ENCODE assay signal across 2 cellular contexts in the genomic region with DNA sequence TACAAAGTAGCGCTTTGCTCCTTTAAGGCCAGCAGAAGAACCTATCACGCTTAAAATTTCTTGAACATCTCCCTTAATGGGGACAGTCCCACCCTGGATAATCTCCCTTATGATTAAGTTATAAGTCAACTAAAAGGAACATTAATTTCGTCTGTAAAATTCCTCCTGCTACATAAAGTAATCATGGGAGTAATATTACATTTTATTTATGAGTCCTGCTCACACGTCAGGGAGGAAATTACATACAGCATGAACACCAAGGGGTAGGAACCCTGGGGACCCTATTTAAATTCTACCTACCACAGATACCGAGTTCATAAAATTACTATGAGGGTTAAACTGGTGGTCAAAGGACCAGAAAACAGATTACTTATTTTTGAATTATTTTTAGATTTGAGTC.
TF ChIP-seq lines count a peak whose summit lies in the region.

No MANE protein-coding gene starts in this region.

TF ChIP-seq in SK-N-SH, 30 proteins besides CTCF, POLR2A, EP300 and RAD21 (continued from another document):
- TF ChIP-seq, protein P1, sequence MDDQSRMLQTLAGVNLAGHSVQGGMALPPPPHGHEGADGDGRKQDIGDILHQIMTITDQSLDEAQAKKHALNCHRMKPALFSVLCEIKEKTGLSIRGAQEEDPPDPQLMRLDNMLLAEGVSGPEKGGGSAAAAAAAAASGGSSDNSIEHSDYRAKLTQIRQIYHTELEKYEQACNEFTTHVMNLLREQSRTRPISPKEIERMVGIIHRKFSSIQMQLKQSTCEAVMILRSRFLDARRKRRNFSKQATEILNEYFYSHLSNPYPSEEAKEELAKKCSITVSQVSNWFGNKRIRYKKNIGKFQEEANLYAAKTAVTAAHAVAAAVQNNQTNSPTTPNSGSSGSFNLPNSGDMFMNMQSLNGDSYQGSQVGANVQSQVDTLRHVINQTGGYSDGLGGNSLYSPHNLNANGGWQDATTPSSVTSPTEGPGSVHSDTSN (IDR thresholded peaks at IDR 0.05), result no peak
- no peak for TF ChIP-seq RFX5 (IDR thresholded peaks at IDR 0.05; ENCODE audit: low read length)
- TF ChIP-seq, protein P2, sequence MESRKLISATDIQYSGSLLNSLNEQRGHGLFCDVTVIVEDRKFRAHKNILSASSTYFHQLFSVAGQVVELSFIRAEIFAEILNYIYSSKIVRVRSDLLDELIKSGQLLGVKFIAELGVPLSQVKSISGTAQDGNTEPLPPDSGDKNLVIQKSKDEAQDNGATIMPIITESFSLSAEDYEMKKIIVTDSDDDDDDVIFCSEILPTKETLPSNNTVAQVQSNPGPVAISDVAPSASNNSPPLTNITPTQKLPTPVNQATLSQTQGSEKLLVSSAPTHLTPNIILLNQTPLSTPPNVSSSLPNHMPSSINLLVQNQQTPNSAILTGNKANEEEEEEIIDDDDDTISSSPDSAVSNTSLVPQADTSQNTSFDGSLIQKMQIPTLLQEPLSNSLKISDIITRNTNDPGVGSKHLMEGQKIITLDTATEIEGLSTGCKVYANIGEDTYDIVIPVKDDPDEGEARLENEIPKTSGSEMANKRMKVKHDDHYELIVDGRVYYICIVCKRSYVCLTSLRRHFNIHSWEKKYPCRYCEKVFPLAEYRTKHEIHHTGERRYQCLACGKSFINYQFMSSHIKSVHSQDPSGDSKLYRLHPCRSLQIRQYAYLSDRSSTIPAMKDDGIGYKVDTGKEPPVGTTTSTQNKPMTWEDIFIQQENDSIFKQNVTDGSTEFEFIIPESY (IDR thresholded peaks at IDR 0.05; ENCODE audit: borderline replicate concordance, low read depth), result no peak
- TF ChIP-seq NRF1 (IDR thresholded peaks at IDR 0.05; ENCODE audit: low read depth, low read length), result no peak
- no peak for TF ChIP-seq CHD2 (IDR thresholded peaks at IDR 0.05; ENCODE audit: low read length, partially characterized antibody)
- no peak for TF ChIP-seq SMC3 (IDR thresholded peaks at IDR 0.05; ENCODE audit: low read depth, low read length)
- TF ChIP-seq TCF12 (IDR thresholded peaks at IDR 0.05), result no peak
- TF ChIP-seq POLR2AphosphoS5 (IDR thresholded peaks at IDR 0.05; ENCODE audit: low read depth, low read length), result no peak
- TF ChIP-seq NFIC (IDR thresholded peaks at IDR 0.05; ENCODE audit: borderline replicate concordance), result no peak
- TF ChIP-seq, protein P3, sequence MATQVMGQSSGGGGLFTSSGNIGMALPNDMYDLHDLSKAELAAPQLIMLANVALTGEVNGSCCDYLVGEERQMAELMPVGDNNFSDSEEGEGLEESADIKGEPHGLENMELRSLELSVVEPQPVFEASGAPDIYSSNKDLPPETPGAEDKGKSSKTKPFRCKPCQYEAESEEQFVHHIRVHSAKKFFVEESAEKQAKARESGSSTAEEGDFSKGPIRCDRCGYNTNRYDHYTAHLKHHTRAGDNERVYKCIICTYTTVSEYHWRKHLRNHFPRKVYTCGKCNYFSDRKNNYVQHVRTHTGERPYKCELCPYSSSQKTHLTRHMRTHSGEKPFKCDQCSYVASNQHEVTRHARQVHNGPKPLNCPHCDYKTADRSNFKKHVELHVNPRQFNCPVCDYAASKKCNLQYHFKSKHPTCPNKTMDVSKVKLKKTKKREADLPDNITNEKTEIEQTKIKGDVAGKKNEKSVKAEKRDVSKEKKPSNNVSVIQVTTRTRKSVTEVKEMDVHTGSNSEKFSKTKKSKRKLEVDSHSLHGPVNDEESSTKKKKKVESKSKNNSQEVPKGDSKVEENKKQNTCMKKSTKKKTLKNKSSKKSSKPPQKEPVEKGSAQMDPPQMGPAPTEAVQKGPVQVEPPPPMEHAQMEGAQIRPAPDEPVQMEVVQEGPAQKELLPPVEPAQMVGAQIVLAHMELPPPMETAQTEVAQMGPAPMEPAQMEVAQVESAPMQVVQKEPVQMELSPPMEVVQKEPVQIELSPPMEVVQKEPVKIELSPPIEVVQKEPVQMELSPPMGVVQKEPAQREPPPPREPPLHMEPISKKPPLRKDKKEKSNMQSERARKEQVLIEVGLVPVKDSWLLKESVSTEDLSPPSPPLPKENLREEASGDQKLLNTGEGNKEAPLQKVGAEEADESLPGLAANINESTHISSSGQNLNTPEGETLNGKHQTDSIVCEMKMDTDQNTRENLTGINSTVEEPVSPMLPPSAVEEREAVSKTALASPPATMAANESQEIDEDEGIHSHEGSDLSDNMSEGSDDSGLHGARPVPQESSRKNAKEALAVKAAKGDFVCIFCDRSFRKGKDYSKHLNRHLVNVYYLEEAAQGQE (IDR thresholded peaks at IDR 0.05; ENCODE audit: low read depth, low read length), result no peak
- no peak for TF ChIP-seq MXI1 (IDR thresholded peaks at IDR 0.05; ENCODE audit: low read depth, low read length)
- TF ChIP-seq FOSL2 (IDR thresholded peaks at IDR 0.05; ENCODE audit: borderline replicate concordance, low read depth), result no peak
- no peak for TF ChIP-seq RXRA (IDR thresholded peaks at IDR 0.05; ENCODE audit: borderline replicate concordance, low read depth)
- no peak for TF ChIP-seq MEF2A (IDR thresholded peaks at IDR 0.05; ENCODE audit: borderline replicate concordance, low read depth)
- TF ChIP-seq RCOR1 (IDR thresholded peaks at IDR 0.05; ENCODE audit: low read length), result no peak

TF ChIP-seq in SK-N-SH treated with all-trans-retinoic acid at 6 μM for 48 hours, 23 proteins besides CTCF, POLR2A, EP300 and RAD21 (continued from another document):
- TF ChIP-seq, protein P4, sequence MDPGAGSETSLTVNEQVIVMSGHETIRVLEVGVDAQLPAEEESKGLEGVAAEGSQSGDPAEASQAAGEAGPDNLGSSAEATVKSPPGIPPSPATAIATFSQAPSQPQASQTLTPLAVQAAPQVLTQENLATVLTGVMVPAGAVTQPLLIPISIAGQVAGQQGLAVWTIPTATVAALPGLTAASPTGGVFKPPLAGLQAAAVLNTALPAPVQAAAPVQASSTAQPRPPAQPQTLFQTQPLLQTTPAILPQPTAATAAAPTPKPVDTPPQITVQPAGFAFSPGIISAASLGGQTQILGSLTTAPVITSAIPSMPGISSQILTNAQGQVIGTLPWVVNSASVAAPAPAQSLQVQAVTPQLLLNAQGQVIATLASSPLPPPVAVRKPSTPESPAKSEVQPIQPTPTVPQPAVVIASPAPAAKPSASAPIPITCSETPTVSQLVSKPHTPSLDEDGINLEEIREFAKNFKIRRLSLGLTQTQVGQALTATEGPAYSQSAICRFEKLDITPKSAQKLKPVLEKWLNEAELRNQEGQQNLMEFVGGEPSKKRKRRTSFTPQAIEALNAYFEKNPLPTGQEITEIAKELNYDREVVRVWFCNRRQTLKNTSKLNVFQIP (CRISPR knock-in tag; IDR thresholded peaks at IDR 0.05; ENCODE audit: borderline replicate concordance, low read depth), result no peak
- TF ChIP-seq ZFP30 (CRISPR knock-in tag; IDR thresholded peaks at IDR 0.05) (no peak), TCF4 (CRISPR knock-in tag; IDR thresholded peaks at IDR 0.05; ENCODE audit: borderline replicate concordance) (no peak), ZC3H10 (CRISPR knock-in tag; IDR thresholded peaks at IDR 0.05) (no peak), ZFP3 (CRISPR knock-in tag; IDR thresholded peaks at IDR 0.05) (no peak), ESRRG (CRISPR knock-in tag; IDR thresholded peaks at IDR 0.05) (no peak), ISL1 (CRISPR knock-in tag; IDR thresholded peaks at IDR 0.05) (no peak), ZNF8 (CRISPR knock-in tag; IDR thresholded peaks at IDR 0.05) (no peak), PPARA (CRISPR knock-in tag; IDR thresholded peaks at IDR 0.05; ENCODE audit: borderline replicate concordance) (no peak), ZNF565 (CRISPR knock-in tag; conservative IDR thresholded peaks at IDR 0.05; ENCODE audit: low read depth) (no peak), CSDC2 (CRISPR knock-in tag; IDR thresholded peaks at IDR 0.05) (no peak), BACH2 (CRISPR knock-in tag; IDR thresholded peaks at IDR 0.05; ENCODE audit: borderline replicate concordance) (no peak)
- TF ChIP-seq, protein P5, sequence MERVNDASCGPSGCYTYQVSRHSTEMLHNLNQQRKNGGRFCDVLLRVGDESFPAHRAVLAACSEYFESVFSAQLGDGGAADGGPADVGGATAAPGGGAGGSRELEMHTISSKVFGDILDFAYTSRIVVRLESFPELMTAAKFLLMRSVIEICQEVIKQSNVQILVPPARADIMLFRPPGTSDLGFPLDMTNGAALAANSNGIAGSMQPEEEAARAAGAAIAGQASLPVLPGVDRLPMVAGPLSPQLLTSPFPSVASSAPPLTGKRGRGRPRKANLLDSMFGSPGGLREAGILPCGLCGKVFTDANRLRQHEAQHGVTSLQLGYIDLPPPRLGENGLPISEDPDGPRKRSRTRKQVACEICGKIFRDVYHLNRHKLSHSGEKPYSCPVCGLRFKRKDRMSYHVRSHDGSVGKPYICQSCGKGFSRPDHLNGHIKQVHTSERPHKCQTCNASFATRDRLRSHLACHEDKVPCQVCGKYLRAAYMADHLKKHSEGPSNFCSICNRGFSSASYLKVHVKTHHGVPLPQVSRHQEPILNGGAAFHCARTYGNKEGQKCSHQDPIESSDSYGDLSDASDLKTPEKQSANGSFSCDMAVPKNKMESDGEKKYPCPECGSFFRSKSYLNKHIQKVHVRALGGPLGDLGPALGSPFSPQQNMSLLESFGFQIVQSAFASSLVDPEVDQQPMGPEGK (CRISPR knock-in tag; IDR thresholded peaks at IDR 0.05; ENCODE audit: borderline replicate concordance), result no peak
- TF ChIP-seq, protein P6, sequence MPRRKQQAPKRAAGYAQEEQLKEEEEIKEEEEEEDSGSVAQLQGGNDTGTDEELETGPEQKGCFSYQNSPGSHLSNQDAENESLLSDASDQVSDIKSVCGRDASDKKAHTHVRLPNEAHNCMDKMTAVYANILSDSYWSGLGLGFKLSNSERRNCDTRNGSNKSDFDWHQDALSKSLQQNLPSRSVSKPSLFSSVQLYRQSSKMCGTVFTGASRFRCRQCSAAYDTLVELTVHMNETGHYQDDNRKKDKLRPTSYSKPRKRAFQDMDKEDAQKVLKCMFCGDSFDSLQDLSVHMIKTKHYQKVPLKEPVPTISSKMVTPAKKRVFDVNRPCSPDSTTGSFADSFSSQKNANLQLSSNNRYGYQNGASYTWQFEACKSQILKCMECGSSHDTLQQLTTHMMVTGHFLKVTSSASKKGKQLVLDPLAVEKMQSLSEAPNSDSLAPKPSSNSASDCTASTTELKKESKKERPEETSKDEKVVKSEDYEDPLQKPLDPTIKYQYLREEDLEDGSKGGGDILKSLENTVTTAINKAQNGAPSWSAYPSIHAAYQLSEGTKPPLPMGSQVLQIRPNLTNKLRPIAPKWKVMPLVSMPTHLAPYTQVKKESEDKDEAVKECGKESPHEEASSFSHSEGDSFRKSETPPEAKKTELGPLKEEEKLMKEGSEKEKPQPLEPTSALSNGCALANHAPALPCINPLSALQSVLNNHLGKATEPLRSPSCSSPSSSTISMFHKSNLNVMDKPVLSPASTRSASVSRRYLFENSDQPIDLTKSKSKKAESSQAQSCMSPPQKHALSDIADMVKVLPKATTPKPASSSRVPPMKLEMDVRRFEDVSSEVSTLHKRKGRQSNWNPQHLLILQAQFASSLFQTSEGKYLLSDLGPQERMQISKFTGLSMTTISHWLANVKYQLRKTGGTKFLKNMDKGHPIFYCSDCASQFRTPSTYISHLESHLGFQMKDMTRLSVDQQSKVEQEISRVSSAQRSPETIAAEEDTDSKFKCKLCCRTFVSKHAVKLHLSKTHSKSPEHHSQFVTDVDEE (CRISPR knock-in tag; IDR thresholded peaks at IDR 0.05), result no peak
